ENCODE assay signal across 8 cellular contexts in the genomic region with DNA sequence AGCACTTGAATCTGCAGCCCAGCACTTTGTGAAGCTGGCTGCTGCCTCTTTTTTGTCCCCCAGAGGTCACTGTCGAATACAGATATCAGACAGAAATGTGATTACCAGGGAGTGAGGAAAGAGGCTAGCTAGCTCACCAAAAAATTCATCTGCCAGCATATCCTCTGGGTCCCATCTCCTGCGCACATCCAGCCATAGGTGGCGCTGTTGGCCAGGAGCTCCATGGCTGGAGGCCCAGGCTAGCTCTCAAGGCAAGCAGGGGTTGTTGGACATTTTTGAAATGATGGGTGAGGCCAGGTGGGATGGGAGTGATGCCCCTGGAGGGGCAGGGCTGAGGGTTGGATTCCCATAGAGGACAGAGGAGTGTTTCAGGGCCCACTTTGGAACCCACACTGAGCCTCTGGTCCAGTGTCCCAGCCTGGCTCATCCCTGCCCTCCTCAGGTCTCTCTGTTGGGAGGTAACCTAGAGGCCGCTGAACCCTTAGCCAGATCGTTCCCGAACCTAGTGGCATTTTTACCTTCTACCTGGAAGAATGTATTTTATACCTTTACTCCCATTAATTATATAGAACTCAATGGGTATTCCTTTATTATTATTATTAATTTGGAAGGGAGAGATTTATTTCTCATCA. TPM values are rescaled to one million over a fixed set of nuclear protein-coding genes. Genes with fewer than 3 reads are reported as not detected.
DNase-seq lines count a peak whose midpoint lies in the region; ATAC-seq and TF ChIP-seq lines count a peak whose summit lies in the region.

No MANE protein-coding gene starts in this region.

- DNase-seq in GM04504 (ENCODE audit: low read depth) (peak; percentile 45), NOMO-1 treated with DMSO at 0.1 percent for 48 hours (lab: John Stamatoyannopoulos, UW; ENCODE audit: unreplicated experiment) (peak; percentile 95), mesothelial cell of epicardium (ENCODE audit: low spot score in 2 of 2, unreplicated experiment in 2 of 2) (peak; percentile 35 to 74), mesenteric fat pad (ENCODE audit: low spot score) (no peak)
- DNase-seq in activated CD8-positive, alpha-beta memory T cell treated with anti-CD3 and anti-CD28 coated beads for 24 hours = peak; percentile 76
- peak; percentile 43 to 49 (median 49) for DNase-seq in effector memory CD8-positive, alpha-beta T cell
- peak; percentile 11 to 59 for DNase-seq in stimulated activated CD8-positive, alpha-beta memory T cell treated with anti-CD3 and anti-CD28 coated beads, Interleukin-7, amount 100 ng/mL, for 48 hours (ENCODE audit: extremely low read depth in 1 of 2, low read depth in 1 of 2)

- no peaks in the 10 kb centered on the region for H3K9me3 Mint-ChIP-seq in effector memory CD8-positive, alpha-beta T cell
- no peaks in the 10 kb centered on the region for H3K9me3 Mint-ChIP-seq in mesothelial cell of epicardium

- no peaks in the 10 kb centered on the region for H3K4me1 Mint-ChIP-seq in effector memory CD8-positive, alpha-beta T cell (ENCODE audit: low read depth in 2 of 2)
- H3K4me1 Mint-ChIP-seq in mesothelial cell of epicardium = no peaks in the 10 kb centered on the region

- H3K4me3 Mint-ChIP-seq in effector memory CD8-positive, alpha-beta T cell = no peak overlapping the region
- H3K4me3 Mint-ChIP-seq in mesothelial cell of epicardium = no peak overlapping the region

- ATAC-seq in HG03439 (IDR thresholded peaks at IDR 0.05; ENCODE audit: unreplicated experiment) = peak; percentile 56
- peak; percentile 79 for ATAC-seq in effector memory CD8-positive, alpha-beta T cell (replicated peaks)

- peak; percentile 80 for TF ChIP-seq CTCF in mesothelial cell of epicardium (IDR thresholded peaks at IDR 0.05; ENCODE audit: unreplicated experiment)

- H3K27me3 Mint-ChIP-seq in effector memory CD8-positive, alpha-beta T cell = no peaks in the 10 kb centered on the region
- no peaks in the 10 kb centered on the region for H3K27me3 Mint-ChIP-seq in mesothelial cell of epicardium (ENCODE audit: low read depth)

- no peak overlapping the region for H3K27ac Mint-ChIP-seq in effector memory CD8-positive, alpha-beta T cell
- no peak overlapping the region for H3K27ac Mint-ChIP-seq in mesothelial cell of epicardium

- peaks cover 15% of the 10 kb centered on the region for H3K36me3 Mint-ChIP-seq in effector memory CD8-positive, alpha-beta T cell (ENCODE audit: insufficient read depth)
- H3K36me3 Mint-ChIP-seq in mesothelial cell of epicardium = peaks cover 18% of the 10 kb centered on the region

RNA-seq across cellular contexts. Expression of a gene that starts 14.8 kb away (rescaled TPM):
- total RNA-seq in mesothelial cell of epicardium (23.0 to 23.8 TPM (median 23.0 TPM) in 3 replicates), mesenteric fat pad (5.2 TPM)

RNA-seq across cellular contexts. Expression of a gene that starts 14.8 kb away (rescaled TPM):
- total RNA-seq in mesothelial cell of epicardium (44.5 to 47.3 TPM (median 46.6 TPM) in 3 replicates), mesenteric fat pad (15.5 TPM)
